In genomic region chr17:81577278-81578000, GRCh38 we compare ENCODE assay signal across 7 cellular contexts. TPM values are rescaled to one million over a fixed set of nuclear protein-coding genes. Genes with fewer than 3 reads are reported as not detected.
DNase-seq lines count a peak whose midpoint lies in the region; ATAC-seq and TF ChIP-seq lines count a peak whose summit lies in the region.
"Had no signal": no experiment of that assay in that cellular context is flagged by ENCODE, and none has a peak within 500 bp of the region (broad histone marks: within the 10 kb centered on the region; RNA-seq: fewer than 3 reads in every experiment).

No MANE protein-coding gene starts in this region.

- in situ Hi-C loops in GM23248 (cut with MboI) = no loop called here

- peak overlapping the region; percentile 12 for H3K27ac Mint-ChIP-seq in WTC11

- no peak overlapping the region for H3K4me3 Mint-ChIP-seq in WTC11

- WGBS in GM23248 (ENCODE audit: low coverage in 1 of 2, low lambda C conversion rate in 2 of 2, missing lambda C conversion rate in 2 of 2), 2 experiments = 72 to 83% methylated on average over 11 of the region's 11 CpGs

- ATAC-seq in WTC11 = no peak

- peaks cover 75% of the 10 kb centered on the region for H3K79me2 ChIP-seq in GM23248 (ENCODE audit: insufficient read depth)

- CTCF ChIA-PET in WTC11 (lab: Charles Lee) = interaction anchor here (0.5 kb wide), 1 partner anchor 10 kb away, joined by 3 read pairs; no protein-coding TSS in a partner anchor

- peaks cover 60% of the 10 kb centered on the region for H3K4me1 ChIP-seq in GM23248 (ENCODE audit: insufficient read depth)
- H3K4me1 ChIP-seq: parathyroid adenoma had no signal

- no peaks in the 10 kb centered on the region for H3K9me2 ChIP-seq in GM23248 (ENCODE audit: insufficient read depth)

- H3K4me3 ChIP-seq in GM23248 = 0 out of 2 replicates have a peak overlapping the region, but pooled peaks have one; percentile 19

- no peaks in the 10 kb centered on the region for H3K4me1 Mint-ChIP-seq in WTC11

- no peaks in the 10 kb centered on the region for H3K27me3 ChIP-seq in GM23248 (replicated peaks; ENCODE audit: insufficient read depth)

- H3K9me3 Mint-ChIP-seq in WTC11 = no peaks in the 10 kb centered on the region

- no peak for TF ChIP-seq CTCF in WTC11 (IDR thresholded peaks at IDR 0.05)

- H3K36me3 ChIP-seq in GM23248 (ENCODE audit: low read depth) = peaks cover 18% of the 10 kb centered on the region; the same call in 1 of the 2 replicates

- H3K9me3 ChIP-seq in GM23248 (ENCODE audit: low read depth) = no peaks in the 10 kb centered on the region

- H3K4me2 ChIP-seq in GM23248 (ENCODE audit: unreplicated experiment) = peak overlapping the region; percentile 72

- DNase-seq in GM23248 = no peak
- DNase-seq in WTC11 (ENCODE audit: low spot score) = no peak
- peak; percentile 47 for DNase-seq in myocyte (ENCODE audit: low read depth)
- no peak for DNase-seq in NCI-H774 (lab: John Stamatoyannopoulos, UW)
- DNase-seq in NCI-H524 (lab: John Stamatoyannopoulos, UW) = no peak
- DNase-seq in NCI-H69 (lab: John Stamatoyannopoulos, UW) = no peak

- H3K36me3 Mint-ChIP-seq in WTC11 = peaks cover 37% of the 10 kb centered on the region

- H3F3A ChIP-seq in GM23248 (ENCODE audit: insufficient read depth) = peaks cover 32% of the 10 kb centered on the region

- POLR2A ChIA-PET in WTC11 (lab: Charles Lee) = no interaction called here

- no peaks in the 10 kb centered on the region for H3K27me3 Mint-ChIP-seq in WTC11 (ENCODE audit: low read depth)

- H3K27ac ChIP-seq in GM23248 = peak overlapping the region; percentile 80
- H3K27ac ChIP-seq: parathyroid adenoma had no signal

- H4K20me1 ChIP-seq in GM23248 (ENCODE audit: insufficient read depth) = no peaks in the 10 kb centered on the region

- no peak overlapping the region for H2AFZ ChIP-seq in GM23248
- H2AFZ ChIP-seq: parathyroid adenoma had no signal

- peak overlapping the region; percentile 48 for H3K9ac ChIP-seq in GM23248
- H3K9ac ChIP-seq: parathyroid adenoma had no signal

TF ChIP-seq in WTC11, 78 proteins besides CTCF, POLR2A, EP300 and RAD21:
- TF ChIP-seq TEAD1 (CRISPR knock-in tag; IDR thresholded peaks at IDR 0.05) = no peak
- TF ChIP-seq MXD4 (CRISPR knock-in tag; IDR thresholded peaks at IDR 0.05; ENCODE audit: borderline replicate concordance) = no peak
- TF ChIP-seq STAT6 (CRISPR knock-in tag; conservative IDR thresholded peaks at IDR 0.05; ENCODE audit: low read depth) = no peak
- no peak for TF ChIP-seq E2F4 (CRISPR knock-in tag; IDR thresholded peaks at IDR 0.05; ENCODE audit: borderline replicate concordance, low read depth)
- no peak for TF ChIP-seq NR2C2 (CRISPR knock-in tag; IDR thresholded peaks at IDR 0.05)
- TF ChIP-seq ZBTB21 (CRISPR knock-in tag; IDR thresholded peaks at IDR 0.05; ENCODE audit: borderline replicate concordance) = no peak

RNA-seq across cellular contexts. Expression of gene FAAP100, which starts 25.3 kb away (rescaled TPM):
- total RNA-seq in GM23248 (2014; rRNA removed; shearing (Covaris generic)) = 44.9 and 45.5 TPM in 2 replicates
- polyA plus RNA-seq in GM23248 (2016; fragmentation: Nextera tagmentation; extraction: Ambion mirVana) = 25.2 and 25.7 TPM in 2 replicates
- total RNA-seq in WTC11 (2021) (44.7 to 54.7 TPM (median 47.8 TPM) in 3 replicates), myocyte (29.3 and 44.2 TPM in 2 replicates)
- 28.0 TPM for polyA plus RNA-seq in myocyte (2012)

RNA-seq across cellular contexts. Expression of gene FSCN2, which starts 49.3 kb away (rescaled TPM):
- 2.3 and 3.2 TPM in 2 replicates for total RNA-seq in GM23248 (2014; rRNA removed; shearing (Covaris generic))
- 0.23 and 0.48 TPM in 2 replicates for polyA plus RNA-seq in GM23248 (2016; fragmentation: Nextera tagmentation; extraction: Ambion mirVana)
- total RNA-seq in WTC11 (2021) (0.31 to 0.89 TPM (median 0.46 TPM) in 3 replicates), myocyte (1.5 and 3.0 TPM in 2 replicates)
- 4.4 TPM for polyA plus RNA-seq in myocyte (2012)

RNA-seq across cellular contexts. Expression of gene NPLOC4, which starts 59.5 kb away (rescaled TPM):
- 62.9 and 64.6 TPM in 2 replicates for total RNA-seq in GM23248 (2014; rRNA removed; shearing (Covaris generic))
- 51.4 and 51.5 TPM in 2 replicates for polyA plus RNA-seq in GM23248 (2016; fragmentation: Nextera tagmentation; extraction: Ambion mirVana)
- total RNA-seq in WTC11 (2021) (80.3 to 89.2 TPM (median 83.5 TPM) in 3 replicates), myocyte (94.7 and 96.8 TPM in 2 replicates)
- polyA plus RNA-seq in myocyte (2012) = 105 TPM

RNA-seq across cellular contexts. Expression of gene TSPAN10, which starts 59.6 kb away (rescaled TPM):
- total RNA-seq in GM23248 (2014; rRNA removed; shearing (Covaris generic)) = 2.6 and 3.9 TPM in 2 replicates
- 3.4 and 4.7 TPM in 2 replicates for polyA plus RNA-seq in GM23248 (2016; fragmentation: Nextera tagmentation; extraction: Ambion mirVana)
- 1.5 to 3.0 TPM (median 2.4 TPM) in 3 replicates for total RNA-seq in WTC11 (2021)
- 7.3 and 10.6 TPM in 2 replicates for total RNA-seq in myocyte
- 14.4 TPM for polyA plus RNA-seq in myocyte (2012)
